Comparison of ENCODE assay signal across 1 cellular context in genomic region chr17:2542456-2542855, GRCh38.
TF ChIP-seq lines count a peak whose summit lies in the region.

No MANE protein-coding gene starts in this region.

TF ChIP-seq in GM12878, 131 proteins besides CTCF, POLR2A, EP300 and RAD21 (continued from another document):
- TF ChIP-seq, protein P1, sequence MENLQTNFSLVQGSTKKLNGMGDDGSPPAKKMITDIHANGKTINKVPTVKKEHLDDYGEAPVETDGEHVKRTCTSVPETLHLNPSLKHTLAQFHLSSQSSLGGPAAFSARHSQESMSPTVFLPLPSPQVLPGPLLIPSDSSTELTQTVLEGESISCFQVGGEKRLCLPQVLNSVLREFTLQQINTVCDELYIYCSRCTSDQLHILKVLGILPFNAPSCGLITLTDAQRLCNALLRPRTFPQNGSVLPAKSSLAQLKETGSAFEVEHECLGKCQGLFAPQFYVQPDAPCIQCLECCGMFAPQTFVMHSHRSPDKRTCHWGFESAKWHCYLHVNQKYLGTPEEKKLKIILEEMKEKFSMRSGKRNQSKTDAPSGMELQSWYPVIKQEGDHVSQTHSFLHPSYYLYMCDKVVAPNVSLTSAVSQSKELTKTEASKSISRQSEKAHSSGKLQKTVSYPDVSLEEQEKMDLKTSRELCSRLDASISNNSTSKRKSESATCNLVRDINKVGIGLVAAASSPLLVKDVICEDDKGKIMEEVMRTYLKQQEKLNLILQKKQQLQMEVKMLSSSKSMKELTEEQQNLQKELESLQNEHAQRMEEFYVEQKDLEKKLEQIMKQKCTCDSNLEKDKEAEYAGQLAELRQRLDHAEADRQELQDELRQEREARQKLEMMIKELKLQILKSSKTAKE (IDR thresholded peaks at IDR 0.05; ENCODE audit: low read depth, poor library complexity, severe bottlenecking): peak; percentile 61
- TF ChIP-seq IKZF2 (IDR thresholded peaks at IDR 0.05) (peak in 1 of 2 experiments; percentile 14; a peak in 1 of 4 replicates), ATF7 (IDR thresholded peaks at IDR 0.05; ENCODE audit: low read depth) (peak; percentile 78), NR2C1 (IDR thresholded peaks at IDR 0.05) (no peak), RUNX3 (IDR thresholded peaks at IDR 0.05; ENCODE audit: low read length) (peak; percentile 35; the same call in 1 of the 2 replicates), NBN (IDR thresholded peaks at IDR 0.05) (peak; percentile 76; the same call in 1 of the 2 replicates), CREB1 (IDR thresholded peaks at IDR 0.05; ENCODE audit: low read depth) (no peak), TBL1XR1 (IDR thresholded peaks at IDR 0.05; ENCODE audit: low read depth, low read length) (no peak), BHLHE40 (IDR thresholded peaks at IDR 0.05; ENCODE audit: borderline replicate concordance in 1 of 2, low read depth in 2 of 2, low read length in 1 of 2) (peak in 1 of 2 experiments; percentile 32; a peak in 1 of 4 replicates)
